Comparison of ENCODE assay signal across 22 cellular contexts in genomic region chr2:166147883-166148282, GRCh38. TPM values are rescaled to one million over a fixed set of nuclear protein-coding genes. Genes with fewer than 3 reads are reported as not detected.
"Had no signal": no experiment of that assay in that cellular context is flagged by ENCODE, and none has a peak within 500 bp of the region (broad histone marks: within the 10 kb centered on the region; RNA-seq: fewer than 3 reads in every experiment).

No MANE protein-coding gene starts in this region.

- H3K4me3 ChIP-seq: coronary artery, gastrocnemius medialis, heart right ventricle, sigmoid colon, skin epidermis had no signal

- H3K36me3 ChIP-seq: gastrocnemius medialis, heart right ventricle, neutrophil, sigmoid colon had no signal

- H3K27me3 ChIP-seq: gastrocnemius medialis, heart right ventricle, neutrophil, sigmoid colon had no signal

- ATAC-seq: esophagus mucosa; gastrocnemius medialis; heart right ventricle; left colon; naive thymus-derived CD4-positive, alpha-beta T cell; stimulated activated naive B cell treated with anti-CD40 and anti-IgM and Interleukin-4, amounts not matched to agents 10 μg/mL and 1 μg/mL and 100 μg/mL, for 72 hours had no signal

- H3K9me3 ChIP-seq: gastrocnemius medialis, heart right ventricle, neutrophil, sigmoid colon had no signal

- DNase-seq: effector CD8-positive, alpha-beta T cell; gastrocnemius medialis; heart right ventricle; kidney; left colon; mesendoderm; naive thymus-derived CD4-positive, alpha-beta T cell; nephron progenitor cell; sigmoid colon; stimulated activated CD4-positive, alpha-beta T cell treated with anti-CD3 and anti-CD28 coated beads, Interleukin-2, amount 100 ng/mL, for 24 hours; stimulated activated CD4-positive, alpha-beta T cell treated with anti-CD3 and anti-CD28 coated beads, Interleukin-4, amount 100 ng/mL, for 4 hours; stimulated activated naive B cell treated with anti-CD40 and anti-IgM and Interleukin-4, amounts not matched to agents 10 μg/mL and 1 μg/mL and 100 μg/mL, for 72 hours had no signal

- H3K4me1 ChIP-seq: gastrocnemius medialis, sigmoid colon had no signal

- H3K27ac ChIP-seq: coronary artery, gastrocnemius medialis, heart right ventricle, neutrophil, sigmoid colon, skin epidermis had no signal

- FAIRE-seq: endometrium, kidney, urothelium cell line had no signal

RNA-seq across cellular contexts. Expression of gene SCN1A, which starts 20.1 kb away (rescaled TPM):
- total RNA-seq: esophagus mucosa; fibroblast of villous mesenchyme; gastrocnemius medialis; kidney; left colon; liver; lung microvascular endothelial cell; naive thymus-derived CD4-positive, alpha-beta T cell; pulmonary artery endothelial cell had no signal
- polyA plus RNA-seq: naive thymus-derived CD4-positive, alpha-beta T cell had no signal
